ENCODE assay signal across 9 cellular contexts in genomic region chr3:125202197-125202596, GRCh38. TPM values are rescaled to one million over a fixed set of nuclear protein-coding genes. Genes with fewer than 3 reads are reported as not detected.
DNase-seq lines count a peak whose midpoint lies in the region; ATAC-seq and TF ChIP-seq lines count a peak whose summit lies in the region.
"Had no signal": no experiment of that assay in that cellular context is flagged by ENCODE, and none has a peak within 500 bp of the region (broad histone marks: within the 10 kb centered on the region; RNA-seq: fewer than 3 reads in every experiment).

No MANE protein-coding gene starts in this region.

- in situ Hi-C loops in SK-MEL-5 (cut with HindIII; ENCODE audit: low pct_unique_long_range_greater_than_20kb, low sequenced_read_pairs), result no loop called here

- DNase-seq in EH (ENCODE audit: low read depth), result peak; percentile 32
- DNase-seq in HCEC 1CT, result peak; percentile 32
- peak; percentile 40 for DNase-seq in SK-MEL-5 (ENCODE audit: low read depth, low spot score)
- peak; percentile 70 for DNase-seq in iPS-NIHi7 (ENCODE audit: extremely low spot score)
- no peak for DNase-seq in C1 segment of cervical spinal cord (lab: John Stamatoyannopoulos, UW)
- DNase-seq in tibial nerve (ENCODE audit: low spot score in 2 of 2), result no peak
- no peak for DNase-seq in activated gamma-delta T cell treated with Interleukin-2 at 50 U/mL for 16 hours
- DNase-seq: activated T-cell treated with anti-CD3 and anti-CD28 coated beads, Interleukin-2, amount 50 U/mL, for 48 hours had no signal

- no peaks in the 10 kb centered on the region for H3K9me3 ChIP-seq in tibial nerve

- H3K27me3 ChIP-seq in tibial nerve, result no peaks in the 10 kb centered on the region

- no peaks in the 10 kb centered on the region for H3K4me1 ChIP-seq in tibial nerve

- no peak for ATAC-seq in HG03442 (IDR thresholded peaks at IDR 0.05; ENCODE audit: unreplicated experiment)

- no peak overlapping the region for H3K4me3 ChIP-seq in tibial nerve

- TF ChIP-seq EP300 in tibial nerve (IDR thresholded peaks at IDR 0.05), result no peak

- WGBS in tibial nerve, 2 donors, result 74 to 84% methylated on average over 4 of the region's 4 CpGs

- no peaks in the 10 kb centered on the region for H3K36me3 ChIP-seq in tibial nerve

- no peak for TF ChIP-seq POLR2A in tibial nerve (IDR thresholded peaks at IDR 0.05)

- no peak overlapping the region for H3K27ac ChIP-seq in tibial nerve

- no peak for TF ChIP-seq CTCF in tibial nerve (IDR thresholded peaks at IDR 0.05)

RNA-seq across cellular contexts. Expression of gene SLC12A8, which starts 10.4 kb away (rescaled TPM):
- total RNA-seq in SK-MEL-5 (2014; rRNA removed; shearing (Covaris generic)), result 0.69 and 1.3 TPM in 2 replicates
- polyA plus RNA-seq in SK-MEL-5 (2015; cell fraction: cytosol; rRNA removed), result 1.9 and 2.4 TPM in 2 replicates
- polyA plus RNA-seq in SK-MEL-5 (2015; cell fraction: nucleus; rRNA removed), result 1.1 TPM in 1 of 2 replicates, not detected in the other
- 1 to 10 TPM in 1 of 4 donors, under 1 TPM in 3; 0.42 to 1.5 (median 0.84) TPM for total RNA-seq in tibial nerve

Comparison
In these comparisons a context has a peak if more than half of its experiments do, and no peak if none do; other contexts are left out.
1. DNase-seq: peak in EH (single experiment), HCEC 1CT (single experiment), SK-MEL-5 (single experiment) and iPS-NIHi7 (single experiment); none in C1 segment of cervical spinal cord (0 of 14), tibial nerve (0 of 2) and activated gamma-delta T cell treated with Interleukin-2 at 50 U/mL for 16 hours (single experiment).